28 cellular contexts compared by ENCODE assay signal in the genomic region with DNA sequence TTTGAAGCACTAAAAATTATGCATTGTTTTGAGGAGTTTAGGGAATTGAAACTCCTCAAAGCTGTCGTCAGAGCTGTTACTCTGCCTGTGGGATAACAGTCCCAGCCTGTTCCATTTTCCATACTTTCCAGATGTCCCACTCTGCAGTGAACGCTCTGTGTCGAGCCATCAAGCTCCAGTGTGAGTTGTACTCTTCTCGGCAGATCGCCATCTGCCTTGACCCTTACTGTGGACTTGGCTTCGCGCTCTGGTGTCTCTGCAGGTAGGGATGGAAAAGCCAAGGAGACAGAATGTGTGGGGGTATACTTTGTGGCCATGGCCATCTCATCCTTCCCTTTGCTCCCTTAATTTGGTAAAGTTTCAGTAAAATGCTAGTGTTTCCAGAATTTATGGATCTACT.
"Had no signal": no experiment of that assay in that cellular context is flagged by ENCODE, and none has a peak within 500 bp of the region (broad histone marks: within the 10 kb centered on the region; RNA-seq: fewer than 3 reads in every experiment).

No MANE protein-coding gene starts in this region.

- FAIRE-seq: pancreas had no signal

- H3K4me2 ChIP-seq: smooth muscle cell had no signal

- ATAC-seq: body of pancreas, left ventricle myocardium superior, pancreas, T-helper 17 cell, upper lobe of right lung had no signal

- H3K27me3 Mint-ChIP-seq: activated naive CD8-positive, alpha-beta T cell; T-helper 17 cell had no signal

- DNase-seq: activated CD4-positive, alpha-beta T cell treated with anti-CD3 and anti-CD28 coated beads for 4 hours; activated CD4-positive, alpha-beta T cell treated with anti-CD3 and anti-CD28 coated beads, Interleukin-2, amount 50 U/mL, for 4 hours; activated CD4-positive, CD25-positive, alpha-beta regulatory T cell; activated effector memory CD4-positive, alpha-beta T cell treated with Interleukin-2 at 50 U/mL for 16 hours; activated naive CD4-positive, alpha-beta T cell treated with Interleukin-2 at 50 U/mL for 16 hours; activated T-cell treated with anti-CD3 and anti-CD28 coated beads for 4 hours; adrenal gland; aorta; body of pancreas; effector CD4-positive, alpha-beta T cell; esophagus squamous epithelium; foreskin melanocyte; left ventricle myocardium superior; nucleus accumbens; pancreas; psoas muscle; stimulated activated CD4-positive, alpha-beta T cell treated with anti-CD3 and anti-CD28 coated beads, Interleukin-1b, Interleukin-23, amount 100 ng/mL, for 48 hours; stimulated activated CD4-positive, alpha-beta T cell treated with anti-CD3 and anti-CD28 coated beads, Interleukin-4, amount 100 ng/mL, for 4 hours; stimulated activated CD8-positive, alpha-beta memory T cell treated with anti-CD3 and anti-CD28 coated beads, Interleukin-4, amount 100 ng/mL, for 48 hours; stimulated activated naive CD4-positive, alpha-beta T cell; T-helper 17 cell; tibial artery; upper lobe of right lung had no signal

- H3K4me3 ChIP-seq: adrenal gland, body of pancreas, cardiac muscle cell, esophagus squamous epithelium, pancreas, psoas muscle, smooth muscle cell, suprapubic skin, tibial artery, upper lobe of right lung had no signal

- H3K9me3 ChIP-seq: adrenal gland, body of pancreas, esophagus squamous epithelium, pancreas, psoas muscle, suprapubic skin, tibial artery, upper lobe of right lung had no signal

- H3K27ac ChIP-seq: adrenal gland, body of pancreas, cardiac muscle cell, epithelial cell of prostate, esophagus squamous epithelium, pancreas, psoas muscle, suprapubic skin, tibial artery, upper lobe of right lung had no signal

- H3K27me3 ChIP-seq: adrenal gland, body of pancreas, cardiac muscle cell, esophagus squamous epithelium, pancreas, suprapubic skin, tibial artery, upper lobe of right lung had no signal

- H3K4me1 ChIP-seq: esophagus squamous epithelium, psoas muscle, suprapubic skin, upper lobe of right lung had no signal

- H3K27ac Mint-ChIP-seq: activated naive CD8-positive, alpha-beta T cell; T-helper 17 cell had no signal

- H3K4me3 Mint-ChIP-seq: activated naive CD8-positive, alpha-beta T cell; T-helper 17 cell had no signal
